In genomic region chr15:68820205-68820588, GRCh38 we compare ENCODE assay signal across 8 cellular contexts. TPM values are rescaled to one million over a fixed set of nuclear protein-coding genes. Genes with fewer than 3 reads are reported as not detected.
DNase-seq lines count a peak whose midpoint lies in the region; ATAC-seq, FAIRE-seq and TF ChIP-seq lines count a peak whose summit lies in the region.

No MANE protein-coding gene starts in this region.

- TF ChIP-seq POLR2A in suprapubic skin (IDR thresholded peaks at IDR 0.05) (no peak), H54 (IDR thresholded peaks at IDR 0.05; ENCODE audit: low read depth, low read length) (no peak)

- POLR2A ChIA-PET in activated CD8-positive, alpha-beta T cell treated with anti-CD3 and anti-CD28 coated beads, Interleukin-2, amount 10 ng/mL, durations not matched to agents 7 days and 5 days (lab: Charles Lee) = interaction anchor here (0.6 to 5.8 kb wide), 3 partner anchors 25 to 543 kb away, joined by 3 to 61 read pairs (median 6); partner anchors contain the start of gene FEM1B

- no peaks in the 10 kb centered on the region for H3K9me3 Mint-ChIP-seq in activated CD8-positive, alpha-beta T cell treated with anti-CD3 and anti-CD28 coated beads, Interleukin-2, amount 10 ng/mL, durations not matched to agents 7 days and 5 days (ENCODE audit: insufficient read depth)
- H3K9me3 Mint-ChIP-seq in natural killer cell treated with Interleukin-12 subunit alpha and Interleukin-12 subunit beta and Interleukin-15 and Interleukin-18, amount 100 ng/mL, for 72 hours = no peaks in the 10 kb centered on the region

- peak overlapping the region; percentile 100 for H3K4me3 Mint-ChIP-seq in activated CD8-positive, alpha-beta T cell treated with anti-CD3 and anti-CD28 coated beads, Interleukin-2, amount 10 ng/mL, durations not matched to agents 7 days and 5 days
- peak overlapping the region; percentile 98 for H3K4me3 Mint-ChIP-seq in natural killer cell treated with Interleukin-12 subunit alpha and Interleukin-12 subunit beta and Interleukin-15 and Interleukin-18, amount 100 ng/mL, for 72 hours

- no peak for TF ChIP-seq EP300 in suprapubic skin (IDR thresholded peaks at IDR 0.05)

- TF ChIP-seq CTCF in epithelial cell of esophagus (IDR thresholded peaks at IDR 0.05; ENCODE audit: insufficient read depth, low read depth, low read length, missing control alignments) (no peak), suprapubic skin (IDR thresholded peaks at IDR 0.05) (no peak)

- no peak for FAIRE-seq in H54 (lab: Jason Lieb, UNC)

- WGBS in suprapubic skin = 0% methylated on average over 4 of the region's 31 CpGs

- peaks cover 3% of the 10 kb centered on the region for H3K27me3 Mint-ChIP-seq in activated CD8-positive, alpha-beta T cell treated with anti-CD3 and anti-CD28 coated beads, Interleukin-2, amount 10 ng/mL, durations not matched to agents 7 days and 5 days (ENCODE audit: low read depth)
- no peaks in the 10 kb centered on the region for H3K27me3 Mint-ChIP-seq in natural killer cell treated with Interleukin-12 subunit alpha and Interleukin-12 subunit beta and Interleukin-15 and Interleukin-18, amount 100 ng/mL, for 72 hours

- CTCF ChIA-PET in activated CD8-positive, alpha-beta T cell treated with anti-CD3 and anti-CD28 coated beads, Interleukin-2, amount 10 ng/mL, durations not matched to agents 7 days and 5 days (lab: Charles Lee) = interaction anchor here (0.8 kb wide), 1 partner anchor 8 kb away, joined by 5 read pairs; no protein-coding TSS in a partner anchor

- H3K27ac Mint-ChIP-seq in activated CD8-positive, alpha-beta T cell treated with anti-CD3 and anti-CD28 coated beads, Interleukin-2, amount 10 ng/mL, durations not matched to agents 7 days and 5 days = peak overlapping the region; percentile 93
- H3K27ac Mint-ChIP-seq in natural killer cell treated with Interleukin-12 subunit alpha and Interleukin-12 subunit beta and Interleukin-15 and Interleukin-18, amount 100 ng/mL, for 72 hours = peak overlapping the region; percentile 93 to 99

- H3K27me3 ChIP-seq in suprapubic skin = no peaks in the 10 kb centered on the region

- H3K36me3 Mint-ChIP-seq in activated CD8-positive, alpha-beta T cell treated with anti-CD3 and anti-CD28 coated beads, Interleukin-2, amount 10 ng/mL, durations not matched to agents 7 days and 5 days (ENCODE audit: low read depth) = peaks cover 28% of the 10 kb centered on the region
- H3K36me3 Mint-ChIP-seq in natural killer cell treated with Interleukin-12 subunit alpha and Interleukin-12 subunit beta and Interleukin-15 and Interleukin-18, amount 100 ng/mL, for 72 hours = peaks cover 6% of the 10 kb centered on the region

- no peaks in the 10 kb centered on the region for H3K36me3 ChIP-seq in suprapubic skin

- peaks cover 31% of the 10 kb centered on the region for H3K4me1 ChIP-seq in suprapubic skin

- no peaks in the 10 kb centered on the region for H3K9me3 ChIP-seq in suprapubic skin

- peak overlapping the region; percentile 100 for H3K27ac ChIP-seq in suprapubic skin

- DNase-seq in Daoy (ENCODE audit: low read depth) = peak; percentile 59
- peak; percentile 42 for DNase-seq in NCI-H1092 treated with DMSO at 0.1 percent for 48 hours (lab: John Stamatoyannopoulos, UW)
- DNase-seq in activated CD8-positive, alpha-beta T cell treated with anti-CD3 and anti-CD28 coated beads, Interleukin-2, amount 10 ng/mL, durations not matched to agents 7 days and 5 days = peak; percentile 60
- DNase-seq in epithelial cell of esophagus (ENCODE audit: low read depth) = peak; percentile 49
- peak; percentile 69 for DNase-seq in natural killer cell treated with Interleukin-12 subunit alpha and Interleukin-12 subunit beta and Interleukin-15 and Interleukin-18, amount 100 ng/mL, for 72 hours (ENCODE audit: low spot score)
- DNase-seq in suprapubic skin (ENCODE audit: low spot score in 2 of 2) = peak in 1 of 2 donors; percentile 78
- no peak for DNase-seq in H54 (ENCODE audit: insufficient read length, low spot score)

- H3K4me3 ChIP-seq in epithelial cell of esophagus (ENCODE audit: low read length) (peak overlapping the region; percentile 88), suprapubic skin (peak overlapping the region; percentile 93)

- peaks cover 31% of the 10 kb centered on the region for H3K4me1 Mint-ChIP-seq in activated CD8-positive, alpha-beta T cell treated with anti-CD3 and anti-CD28 coated beads, Interleukin-2, amount 10 ng/mL, durations not matched to agents 7 days and 5 days (ENCODE audit: low read depth)
- H3K4me1 Mint-ChIP-seq in natural killer cell treated with Interleukin-12 subunit alpha and Interleukin-12 subunit beta and Interleukin-15 and Interleukin-18, amount 100 ng/mL, for 72 hours (ENCODE audit: low read depth in 2 of 2) = peaks cover 32 to 39% of the 10 kb centered on the region in 2 donors

- no peak for ATAC-seq in activated CD8-positive, alpha-beta T cell treated with anti-CD3 and anti-CD28 coated beads, Interleukin-2, amount 10 ng/mL, durations not matched to agents 7 days and 5 days
- no peak for ATAC-seq in natural killer cell treated with Interleukin-12 subunit alpha and Interleukin-12 subunit beta and Interleukin-15 and Interleukin-18, amount 100 ng/mL, for 72 hours
- ATAC-seq in GM21529 (IDR thresholded peaks at IDR 0.05; ENCODE audit: unreplicated experiment) = no peak

RNA-seq across cellular contexts. Expression of gene ANP32A, which starts 0.5 kb away (rescaled TPM):
- 104 and 152 TPM in 2 replicates for total RNA-seq in Daoy (2014; rRNA removed; shearing (Covaris generic))
- total RNA-seq in activated CD8-positive, alpha-beta T cell treated with anti-CD3 and anti-CD28 coated beads, Interleukin-2, amount 10 ng/mL, durations not matched to agents 7 days and 5 days = 100 to 1,000 TPM; 227 TPM
- total RNA-seq in natural killer cell treated with Interleukin-12 subunit alpha and Interleukin-12 subunit beta and Interleukin-15 and Interleukin-18, amount 100 ng/mL, for 72 hours = 100 to 1,000 TPM; 208 to 278 TPM
- 100 to 1,000 TPM in 1 of 4 donors, 10 to 100 TPM in 3; 25.5 to 101 (median 31.3) TPM for total RNA-seq in suprapubic skin
